Comparison of ENCODE assay signal across 8 cellular contexts in genomic region chr20:44733341-44734069, GRCh38.
A peak's percentile ranks its signal among the peaks of the same experiment; 100 is the strongest.
DNase-seq lines count a peak whose midpoint lies in the region; ATAC-seq and TF ChIP-seq lines count a peak whose summit lies in the region.

No MANE protein-coding gene starts in this region.

- no peak for ATAC-seq in HG03196 (IDR thresholded peaks at IDR 0.05; ENCODE audit: unreplicated experiment)

- TF ChIP-seq CTCF in NB4 (IDR thresholded peaks at IDR 0.05; ENCODE audit: low read depth, low read length), result peak; percentile 95
- TF ChIP-seq CTCF in WERI-Rb-1 (IDR thresholded peaks at IDR 0.05; ENCODE audit: low read depth, low read length), result peak; percentile 93

- no peaks in the 10 kb centered on the region for H3K9me3 ChIP-seq in WERI-Rb-1 (ENCODE audit: severe bottlenecking)

- TF ChIP-seq POLR2A in NB4 (IDR thresholded peaks at IDR 0.05; ENCODE audit: extremely low read depth, insufficient read length), result no peak

- DNase-seq in NCI-H146 (lab: John Stamatoyannopoulos, UW) (peak; percentile 45), NCI-H146 treated with DMSO at 0.1 percent for 48 hours (lab: John Stamatoyannopoulos, UW; ENCODE audit: unreplicated experiment) (no peak), NB4 (ENCODE audit: low read depth) (peak; percentile 71), WERI-Rb-1 (peak; percentile 70), caudate nucleus (lab: John Stamatoyannopoulos, UW) (peak in 58 of 61 donors; percentile 13 to 82 (median 58)), kidney tubule cell (ENCODE audit: low spot score) (peak; percentile 59)
- peak; percentile 48 to 59 for DNase-seq in stimulated activated CD4-positive, alpha-beta T cell treated with anti-CD3 and anti-CD28 coated beads, Interleukin-2, amount 100 ng/mL, for 48 hours

- no peaks in the 10 kb centered on the region; the same call in 1 of the 2 replicates for H3K36me3 ChIP-seq in WERI-Rb-1

- H3K27ac ChIP-seq in WERI-Rb-1 (no peak overlapping the region; the same call in 1 of the 2 replicates), caudate nucleus (ENCODE audit: low read depth, low read length) (peak overlapping the region; percentile 60)

- no peaks in the 10 kb centered on the region for H3K27me3 ChIP-seq in WERI-Rb-1 (ENCODE audit: insufficient read depth, low read depth, severe bottlenecking)

- H3K4me3 ChIP-seq in NB4 (ENCODE audit: low read depth, low read length) (no peak overlapping the region), WERI-Rb-1 (ENCODE audit: low read depth, low read length) (no peak overlapping the region)
